8 cellular contexts compared by ENCODE assay signal in genomic region chr10:100986952-100987684, GRCh38. TPM values are rescaled to one million over a fixed set of nuclear protein-coding genes. Genes with fewer than 3 reads are reported as not detected.
DNase-seq lines count a peak whose midpoint lies in the region; ATAC-seq, FAIRE-seq and TF ChIP-seq lines count a peak whose summit lies in the region.

MRPL43 (minus strand) TSS chr10:100987497; CDS start chr10:100987443, 54 bp downstream.
TWNK (plus strand) TSS chr10:100987543; CDS start chr10:100988211, 668 bp downstream.

- peak within 1 kb of the TSS; percentile 93 for H3K4me3 Mint-ChIP-seq in central memory CD8-positive, alpha-beta T cell

- peak within 1 kb of the TSS; percentile 77 for H2AFZ ChIP-seq in ACC112 (ENCODE audit: low read length, unreplicated experiment)
- peak within 1 kb of the TSS; percentile 99 for H2AFZ ChIP-seq in keratinocyte (ENCODE audit: control insufficient read depth, low read length)

- peak; percentile 71 for FAIRE-seq in keratinocyte (lab: Jason Lieb, UNC)

- H3K9me3 Mint-ChIP-seq in central memory CD8-positive, alpha-beta T cell: no peaks in the 10 kb centered on the region

- peaks cover 42% of the 10 kb centered on the region for H3K4me1 Mint-ChIP-seq in central memory CD8-positive, alpha-beta T cell

- dilution Hi-C loops in keratinocyte (cut with MboI; ENCODE audit: extremely low pct_ligation_motif_present, low sequenced_read_pairs): no loop called here

- peak; percentile 83 for ATAC-seq in HG03064 (IDR thresholded peaks at IDR 0.05; ENCODE audit: low read depth, unreplicated experiment)
- ATAC-seq in activated CD4-positive, CD25-positive, alpha-beta regulatory T cell treated with anti-CD3 and anti-CD28 coated beads, Interleukin-2, amount 50 U/mL, for 24 hours: peak; percentile 94 to 97
- ATAC-seq in central memory CD8-positive, alpha-beta T cell (replicated peaks; ENCODE audit: extremely low read depth, poor library complexity, severe bottlenecking): peak; percentile 95

- H3K9me1 ChIP-seq in keratinocyte (ENCODE audit: control insufficient read depth, extremely low read depth, insufficient read depth, low read length): peaks cover 4% of the 10 kb centered on the region

- H3K36me3 Mint-ChIP-seq in central memory CD8-positive, alpha-beta T cell (ENCODE audit: insufficient read depth): peaks cover 19% of the 10 kb centered on the region

- H3K4me1 ChIP-seq in ACC112 (ENCODE audit: control insufficient read depth, insufficient read depth, low read length, unreplicated experiment) (peaks cover 19% of the 10 kb centered on the region), keratinocyte (ENCODE audit: control insufficient read depth, extremely low read depth, insufficient read depth, low read length) (peaks cover 17% of the 10 kb centered on the region)

- H3K9ac ChIP-seq in keratinocyte (ENCODE audit: control insufficient read depth, extremely low read depth, insufficient read depth, low read length): peak within 1 kb of the TSS; percentile 85

- H3K27ac Mint-ChIP-seq in central memory CD8-positive, alpha-beta T cell (ENCODE audit: low read depth): peak within 1 kb of the TSS; percentile 87

- TF ChIP-seq CTCF in keratinocyte (optimal IDR thresholded peaks at IDR 0.05 in 1 of 3, IDR thresholded peaks at IDR 0.05 in 1 of 3, conservative IDR thresholded peaks at IDR 0.05 in 1 of 3; ENCODE audit: extremely low read depth in 1 of 3, insufficient read depth in 2 of 3, low read length in 3 of 3): no peak

- DNase-seq in NCI-H226 (peak; percentile 76), keratinocyte (ENCODE audit: low read depth, low spot score) (peak; percentile 25)
- DNase-seq in central memory CD8-positive, alpha-beta T cell (ENCODE audit: low spot score in 2 of 2): peak; percentile 73 to 74
- peak; percentile 82 for DNase-seq in stimulated activated CD4-positive, alpha-beta T cell treated with anti-CD3 and anti-CD28 coated beads, Interleukin-12 subunit alpha, Interleukin-12 subunit beta, amount 100 ng/mL, for 4 hours

- peaks cover 41% of the 10 kb centered on the region for H3K79me2 ChIP-seq in ACC112 (ENCODE audit: control insufficient read depth, insufficient read depth, low read length, unreplicated experiment)
- peaks cover 56% of the 10 kb centered on the region for H3K79me2 ChIP-seq in keratinocyte (ENCODE audit: control insufficient read depth, insufficient read depth, low read length)

- peak within 1 kb of the TSS; percentile 92 for H3K4me3 ChIP-seq in ACC112 (ENCODE audit: low read depth, low read length)
- H3K4me3 ChIP-seq in keratinocyte (ENCODE audit: control insufficient read depth in 2 of 3, extremely low read depth in 1 of 3, insufficient read depth in 2 of 3, low read depth in 1 of 3, low read length in 3 of 3): peak within 1 kb of the TSS; percentile 85 to 98 (median 87)

- H3K27ac ChIP-seq in ACC112 (ENCODE audit: low read depth, low read length) (peak within 1 kb of the TSS; percentile 20; the same call in 1 of the 2 replicates), keratinocyte (ENCODE audit: control insufficient read depth, insufficient read depth, low read length) (peak within 1 kb of the TSS; percentile 63)

- H3K27me3 Mint-ChIP-seq in central memory CD8-positive, alpha-beta T cell: no peaks in the 10 kb centered on the region

- TF ChIP-seq POLR2A in GM18526 (IDR thresholded peaks at IDR 0.05; ENCODE audit: extremely low read depth, insufficient read length): peak; percentile 72

- H3K36me3 ChIP-seq in ACC112 (ENCODE audit: insufficient read depth, low read length): peaks cover 10% of the 10 kb centered on the region; the same call in 1 of the 2 replicates
- H3K36me3 ChIP-seq in keratinocyte (ENCODE audit: control insufficient read depth in 2 of 2, extremely low read depth in 1 of 2, insufficient read depth in 2 of 2, low read length in 2 of 2): peaks cover 24 to 41% of the 10 kb centered on the region in 2 experiments

- peak within 1 kb of the TSS; percentile 97 for H3K4me2 ChIP-seq in keratinocyte (ENCODE audit: control insufficient read depth, extremely low read depth, insufficient read depth, low read depth, low read length)

- H3K9me3 ChIP-seq in keratinocyte (ENCODE audit: control insufficient read depth, low read depth, low read length): no peaks in the 10 kb centered on the region

- no peaks in the 10 kb centered on the region for H4K20me1 ChIP-seq in keratinocyte (ENCODE audit: control insufficient read depth, extremely low read depth, insufficient read depth, low read length)

- no peaks in the 10 kb centered on the region for H3K27me3 ChIP-seq in ACC112 (ENCODE audit: insufficient read depth, low read length)
- H3K27me3 ChIP-seq in keratinocyte (ENCODE audit: control insufficient read depth, extremely low read depth, insufficient read depth, low read length): no peaks in the 10 kb centered on the region

RNA-seq across cellular contexts. Expression of gene MRPL43, which starts in this region (rescaled TPM):
- polyA plus RNA-seq in keratinocyte: 71.1 to 105 TPM (median 75.3 TPM) in 3 replicates
- polyA plus RNA-seq in keratinocyte (2011; ENCODE audit: low read depth): 18.7 TPM
- 58.8 and 96.9 TPM in 2 replicates for polyA plus RNA-seq in keratinocyte (2011; cell fraction: cytosol; rRNA removed)
- polyA plus RNA-seq in keratinocyte (2011; cell fraction: nucleus; rRNA removed): 43.4 and 62.6 TPM in 2 replicates
- polyA plus RNA-seq in keratinocyte (2012; ENCODE audit: low replicate concordance): 87.8 and 108 TPM in 2 replicates
- polyA minus RNA-seq in keratinocyte: 26.0 to 32.3 TPM (median 28.7 TPM) in 3 replicates
- 56.2 TPM for polyA minus RNA-seq in keratinocyte (2011; cell fraction: cytosol; rRNA and poly(A)+ RNA removed)
- 15.3 and 21.1 TPM in 2 replicates for polyA minus RNA-seq in keratinocyte (2011; cell fraction: nucleus; rRNA and poly(A)+ RNA removed)

RNA-seq across cellular contexts. Expression of gene TWNK, which starts in this region (rescaled TPM):
- 10.1 to 16.9 TPM (median 12.9 TPM) in 3 replicates for polyA plus RNA-seq in keratinocyte
- polyA plus RNA-seq in keratinocyte (2011; ENCODE audit: low read depth): 14.5 TPM
- polyA plus RNA-seq in keratinocyte (2011; cell fraction: cytosol; rRNA removed): 9.7 and 10.5 TPM in 2 replicates
- polyA plus RNA-seq in keratinocyte (2011; cell fraction: nucleus; rRNA removed): 16.0 and 17.1 TPM in 2 replicates
- polyA plus RNA-seq in keratinocyte (2012; ENCODE audit: low replicate concordance): 11.5 and 17.0 TPM in 2 replicates
- polyA minus RNA-seq in keratinocyte: 10.7 to 18.9 TPM (median 17.8 TPM) in 3 replicates
- polyA minus RNA-seq in keratinocyte (2011; cell fraction: cytosol; rRNA and poly(A)+ RNA removed): 11.9 TPM
- 6.3 and 9.1 TPM in 2 replicates for polyA minus RNA-seq in keratinocyte (2011; cell fraction: nucleus; rRNA and poly(A)+ RNA removed)

Comparison
In these comparisons a context has a peak if more than half of its experiments do, and no peak if none do; other contexts are left out.
1. Peak in every context shown above with its lines: DNase-seq, ATAC-seq, H3K4me3 ChIP-seq and H3K27ac ChIP-seq.
2. DNase-seq: peak in every context shown above with its lines; median percentile 82 in stimulated activated CD4-positive, alpha-beta T cell treated with anti-CD3 and anti-CD28 coated beads, Interleukin-12 subunit alpha, Interleukin-12 subunit beta, amount 100 ng/mL, for 4 hours; 76 in NCI-H226; 74 in central memory CD8-positive, alpha-beta T cell; 25 in keratinocyte.